Comparison of ENCODE assay signal across 1 cellular context in genomic region chr10:27504897-27505457, GRCh38.
TF ChIP-seq lines count a peak whose summit lies in the region.

No MANE protein-coding gene starts in this region.

TF ChIP-seq in GM23338, 12 proteins besides CTCF, POLR2A, EP300 and RAD21 (continued from another document):
- no peak for TF ChIP-seq ZNF462 (CRISPR knock-in tag; IDR thresholded peaks at IDR 0.05)
